21 cellular contexts compared by ENCODE assay signal in genomic region chr2:227456141-227456540, GRCh38. TPM values are rescaled to one million over a fixed set of nuclear protein-coding genes. Genes with fewer than 3 reads are reported as not detected.
DNase-seq lines count a peak whose midpoint lies in the region; ATAC-seq and TF ChIP-seq lines count a peak whose summit lies in the region.
"Had no signal": no experiment of that assay in that cellular context is flagged by ENCODE, and none has a peak within 500 bp of the region (broad histone marks: within the 10 kb centered on the region; RNA-seq: fewer than 3 reads in every experiment).

No MANE protein-coding gene starts in this region.

- DNase-seq in activated CD8-positive, alpha-beta T cell treated with anti-CD3 and anti-CD28 coated beads for 36 hours = no peak
- DNase-seq in activated CD8-positive, alpha-beta T cell treated with anti-CD3 and anti-CD28 coated beads, Interleukin-2, amount 10 ng/mL, durations not matched to agents 7 days and 5 days = no peak
- no peak for DNase-seq in activated naive CD8-positive, alpha-beta T cell treated with anti-CD3 and anti-CD28 coated beads for 36 hours
- no peak for DNase-seq in mesenchymal stem cell
- no peak for DNase-seq in epidermal melanocyte (ENCODE audit: insufficient read length, low spot score)
- DNase-seq: 8988T, AML-193, GF-D8, MM.1S, NCI-H1048, NCI-H1417 treated with DMSO at 0.1 percent for 48 hours, NCI-H187, NCI-H446, NCI-H526, Right ventricle myocardium superior had no signal

- H3K79me1 ChIP-seq in mesenchymal stem cell (replicated peaks; ENCODE audit: low read length, poor library complexity, severe bottlenecking) = no peaks in the 10 kb centered on the region

- peak overlapping the region in 7 of 11 experiments; percentile 1 to 42 (median 28); a peak in 7 of 22 replicates for H3K27ac ChIP-seq in BLaER1 treated with 17β-estradiol and CSF1 and Interleukin-3, amounts not matched to agents 10 nM and 100 nM
- no peak overlapping the region for H3K27ac ChIP-seq in mesenchymal stem cell (ENCODE audit: low read length, poor library complexity, severe bottlenecking)
- H3K27ac ChIP-seq: C4-2B had no signal

- TF ChIP-seq CTCF in activated CD8-positive, alpha-beta T cell treated with anti-CD3 and anti-CD28 coated beads for 36 hours (IDR thresholded peaks at IDR 0.05) = no peak

- H2BK12ac ChIP-seq in mesenchymal stem cell (ENCODE audit: low read length in 2 of 2) = no peak overlapping the region

- H2BK5ac ChIP-seq in mesenchymal stem cell (ENCODE audit: low read depth, low read length, poor library complexity, severe bottlenecking) = no peak overlapping the region

- H2BK120ac ChIP-seq in mesenchymal stem cell (ENCODE audit: low read depth, low read length) = no peak overlapping the region

- H4K8ac ChIP-seq in mesenchymal stem cell (ENCODE audit: low read length) = no peak overlapping the region

- no peak overlapping the region for H2AFZ ChIP-seq in mesenchymal stem cell (ENCODE audit: low read depth, low read length)

- H3K4me3 Mint-ChIP-seq in activated CD8-positive, alpha-beta T cell treated with anti-CD3 and anti-CD28 coated beads for 36 hours = no peak overlapping the region
- no peak overlapping the region for H3K4me3 Mint-ChIP-seq in activated CD8-positive, alpha-beta T cell treated with anti-CD3 and anti-CD28 coated beads, Interleukin-2, amount 10 ng/mL, durations not matched to agents 7 days and 5 days
- no peak overlapping the region for H3K4me3 Mint-ChIP-seq in activated naive CD8-positive, alpha-beta T cell treated with anti-CD3 and anti-CD28 coated beads for 36 hours

- H3K18ac ChIP-seq in mesenchymal stem cell (ENCODE audit: low read depth in 1 of 2, low read length in 2 of 2) = no peak overlapping the region

- H3K9ac ChIP-seq in BLaER1 treated with 17β-estradiol and CSF1 and Interleukin-3, amounts not matched to agents 10 nM and 100 nM = no peak overlapping the region
- H3K9ac ChIP-seq in mesenchymal stem cell (ENCODE audit: low read length) = no peak overlapping the region

- H3K14ac ChIP-seq in mesenchymal stem cell (ENCODE audit: low read length in 2 of 2) = no peak overlapping the region

- H3K4me3 ChIP-seq in BLaER1 treated with 17β-estradiol and CSF1 and Interleukin-3, amounts not matched to agents 10 nM and 100 nM = no peak overlapping the region
- H3K4me3 ChIP-seq in mesenchymal stem cell (ENCODE audit: insufficient read depth in 1 of 2, low read depth in 1 of 2, low read length in 2 of 2) = no peak overlapping the region
- H3K4me3 ChIP-seq: HAP-1, K562 had no signal

- H3K27me3 Mint-ChIP-seq in activated CD8-positive, alpha-beta T cell treated with anti-CD3 and anti-CD28 coated beads for 36 hours = no peaks in the 10 kb centered on the region
- H3K27me3 Mint-ChIP-seq in activated CD8-positive, alpha-beta T cell treated with anti-CD3 and anti-CD28 coated beads, Interleukin-2, amount 10 ng/mL, durations not matched to agents 7 days and 5 days (ENCODE audit: low read depth) = no peaks in the 10 kb centered on the region
- H3K27me3 Mint-ChIP-seq in activated naive CD8-positive, alpha-beta T cell treated with anti-CD3 and anti-CD28 coated beads for 36 hours = no peaks in the 10 kb centered on the region

- no peak overlapping the region for H3K4ac ChIP-seq in mesenchymal stem cell (ENCODE audit: low read depth in 1 of 2, low read length in 2 of 2)

- H3K36me3 Mint-ChIP-seq in activated CD8-positive, alpha-beta T cell treated with anti-CD3 and anti-CD28 coated beads for 36 hours (ENCODE audit: low read depth) = no peaks in the 10 kb centered on the region
- no peaks in the 10 kb centered on the region for H3K36me3 Mint-ChIP-seq in activated CD8-positive, alpha-beta T cell treated with anti-CD3 and anti-CD28 coated beads, Interleukin-2, amount 10 ng/mL, durations not matched to agents 7 days and 5 days (ENCODE audit: low read depth)
- H3K36me3 Mint-ChIP-seq in activated naive CD8-positive, alpha-beta T cell treated with anti-CD3 and anti-CD28 coated beads for 36 hours = peaks cover 8% of the 10 kb centered on the region

- H4K20me1 ChIP-seq in BLaER1 treated with 17β-estradiol and CSF1 and Interleukin-3, amounts not matched to agents 10 nM and 100 nM = no peaks in the 10 kb centered on the region

- H4K91ac ChIP-seq in mesenchymal stem cell (ENCODE audit: low read length) = no peak overlapping the region

- H3K4me1 ChIP-seq in BLaER1 treated with 17β-estradiol and CSF1 and Interleukin-3, amounts not matched to agents 10 nM and 100 nM = peaks cover 36 to 100% (median 83%) of the 10 kb centered on the region in 10 experiments
- peaks cover 2% of the 10 kb centered on the region for H3K4me1 ChIP-seq in mesenchymal stem cell (ENCODE audit: control insufficient read depth, insufficient read depth, low read depth, low read length)
- H3K4me1 ChIP-seq: HAP-1 had no signal

- H2AK5ac ChIP-seq in mesenchymal stem cell (ENCODE audit: low read length, severe bottlenecking) = no peak overlapping the region

- peak overlapping the region; percentile 17 for H3K27ac Mint-ChIP-seq in activated CD8-positive, alpha-beta T cell treated with anti-CD3 and anti-CD28 coated beads for 36 hours
- H3K27ac Mint-ChIP-seq in activated CD8-positive, alpha-beta T cell treated with anti-CD3 and anti-CD28 coated beads, Interleukin-2, amount 10 ng/mL, durations not matched to agents 7 days and 5 days = no peak overlapping the region
- H3K27ac Mint-ChIP-seq in activated naive CD8-positive, alpha-beta T cell treated with anti-CD3 and anti-CD28 coated beads for 36 hours = peak overlapping the region; percentile 40

- no peaks in the 10 kb centered on the region for H3K36me3 ChIP-seq in BLaER1 treated with 17β-estradiol and CSF1 and Interleukin-3, amounts not matched to agents 10 nM and 100 nM
- H3K36me3 ChIP-seq in mesenchymal stem cell (ENCODE audit: control insufficient read depth in 1 of 2, insufficient read depth in 2 of 2, low read depth in 1 of 2, low read length in 2 of 2) = no peaks in the 10 kb centered on the region
- H3K36me3 ChIP-seq: HAP-1 had no signal

- H2BK15ac ChIP-seq in mesenchymal stem cell (ENCODE audit: low read depth, poor library complexity, severe bottlenecking) = peak overlapping the region; percentile 23

- POLR2A ChIA-PET in activated CD8-positive, alpha-beta T cell treated with anti-CD3 and anti-CD28 coated beads for 36 hours (lab: Charles Lee) = interaction anchor here (1.5 kb wide), 1 partner anchor 10 kb away, joined by 3 read pairs; no protein-coding TSS in a partner anchor
- POLR2A ChIA-PET in activated CD8-positive, alpha-beta T cell treated with anti-CD3 and anti-CD28 coated beads, Interleukin-2, amount 10 ng/mL, durations not matched to agents 7 days and 5 days (lab: Charles Lee) = no interaction called here

- CTCF ChIA-PET in activated CD8-positive, alpha-beta T cell treated with anti-CD3 and anti-CD28 coated beads for 36 hours (lab: Charles Lee) = no interaction called here
- CTCF ChIA-PET in activated CD8-positive, alpha-beta T cell treated with anti-CD3 and anti-CD28 coated beads, Interleukin-2, amount 10 ng/mL, durations not matched to agents 7 days and 5 days (lab: Charles Lee) = no interaction called here

- intact Hi-C loops in activated CD8-positive, alpha-beta T cell treated with anti-CD3 and anti-CD28 coated beads for 36 hours (cut with micrococcal nuclease) = no loop called here

- no peak for ATAC-seq in activated CD8-positive, alpha-beta T cell treated with anti-CD3 and anti-CD28 coated beads for 36 hours
- ATAC-seq in activated CD8-positive, alpha-beta T cell treated with anti-CD3 and anti-CD28 coated beads, Interleukin-2, amount 10 ng/mL, durations not matched to agents 7 days and 5 days = no peak
- ATAC-seq in HG02588 (IDR thresholded peaks at IDR 0.05; ENCODE audit: unreplicated experiment) (no peak), GM19324 (IDR thresholded peaks at IDR 0.05; ENCODE audit: low FRiP score, unreplicated experiment) (no peak)
- ATAC-seq: K562 had no signal

- H3K9me3 Mint-ChIP-seq in activated CD8-positive, alpha-beta T cell treated with anti-CD3 and anti-CD28 coated beads for 36 hours = no peaks in the 10 kb centered on the region
- H3K9me3 Mint-ChIP-seq in activated CD8-positive, alpha-beta T cell treated with anti-CD3 and anti-CD28 coated beads, Interleukin-2, amount 10 ng/mL, durations not matched to agents 7 days and 5 days (ENCODE audit: insufficient read depth) = no peaks in the 10 kb centered on the region
- no peaks in the 10 kb centered on the region for H3K9me3 Mint-ChIP-seq in activated naive CD8-positive, alpha-beta T cell treated with anti-CD3 and anti-CD28 coated beads for 36 hours

- no peaks in the 10 kb centered on the region for H3K27me3 ChIP-seq in BLaER1 treated with 17β-estradiol and CSF1 and Interleukin-3, amounts not matched to agents 10 nM and 100 nM
- no peaks in the 10 kb centered on the region for H3K27me3 ChIP-seq in mesenchymal stem cell (ENCODE audit: control insufficient read depth in 1 of 2, insufficient read depth in 1 of 2, low read length in 2 of 2)

- WGBS in mesenchymal stem cell = 94% methylated on average over 2 of the region's 2 CpGs

- H3K4me1 Mint-ChIP-seq in activated CD8-positive, alpha-beta T cell treated with anti-CD3 and anti-CD28 coated beads for 36 hours (ENCODE audit: low read depth) = peaks cover 63% of the 10 kb centered on the region
- H3K4me1 Mint-ChIP-seq in activated CD8-positive, alpha-beta T cell treated with anti-CD3 and anti-CD28 coated beads, Interleukin-2, amount 10 ng/mL, durations not matched to agents 7 days and 5 days (ENCODE audit: low read depth) = peaks cover 24% of the 10 kb centered on the region
- peaks cover 71% of the 10 kb centered on the region for H3K4me1 Mint-ChIP-seq in activated naive CD8-positive, alpha-beta T cell treated with anti-CD3 and anti-CD28 coated beads for 36 hours

- H3K9me3 ChIP-seq in BLaER1 treated with 17β-estradiol and CSF1 and Interleukin-3, amounts not matched to agents 10 nM and 100 nM (replicated peaks in 1 of 11) = no peaks in the 10 kb centered on the region
- H3K9me3 ChIP-seq in mesenchymal stem cell (ENCODE audit: control insufficient read depth, low read length) = no peaks in the 10 kb centered on the region
- H3K9me3 ChIP-seq: HAP-1 had no signal

- H3K4me2 ChIP-seq in BLaER1 treated with 17β-estradiol and CSF1 and Interleukin-3, amounts not matched to agents 10 nM and 100 nM = peak overlapping the region in 9 of 11 experiments; percentile 27 to 87 (median 47); a peak in 14 of 22 replicates
- no peak overlapping the region for H3K4me2 ChIP-seq in mesenchymal stem cell (ENCODE audit: low read length, poor library complexity, severe bottlenecking)

- no peak overlapping the region for H3K23ac ChIP-seq in mesenchymal stem cell (ENCODE audit: low read length in 2 of 2)

RNA-seq across cellular contexts. Expression of gene AGFG1, which starts 15.8 kb away (rescaled TPM):
- 100 to 1,000 TPM; 117 to 119 TPM for total RNA-seq in activated CD8-positive, alpha-beta T cell treated with anti-CD3 and anti-CD28 coated beads for 36 hours
- 10 to 100 TPM; 65.6 to 71.2 TPM for total RNA-seq in activated CD8-positive, alpha-beta T cell treated with anti-CD3 and anti-CD28 coated beads, Interleukin-2, amount 10 ng/mL, durations not matched to agents 7 days and 5 days
- 100 to 1,000 TPM; 151 to 162 TPM for total RNA-seq in activated naive CD8-positive, alpha-beta T cell treated with anti-CD3 and anti-CD28 coated beads for 36 hours
- polyA plus RNA-seq in mesenchymal stem cell (2013, experiment 1 of 2) = 33.6 TPM
- polyA plus RNA-seq in mesenchymal stem cell (2013, experiment 2 of 2) = 33.5 TPM
